8 cellular contexts compared by ENCODE assay signal in genomic region chr3:98733778-98734281, GRCh38. TPM values are rescaled to one million over a fixed set of nuclear protein-coding genes. Genes with fewer than 3 reads are reported as not detected.
A peak's percentile ranks its signal among the peaks of the same experiment; 100 is the strongest.
DNase-seq lines count a peak whose midpoint lies in the region; ATAC-seq and TF ChIP-seq lines count a peak whose summit lies in the region.

No MANE protein-coding gene starts in this region.

- CTCF ChIA-PET in AG04450 (lab: Charles Lee) (no interaction called here), Panc1 (lab: Charles Lee) (no interaction called here)

- H3K27me3 ChIP-seq in AG04450 (ENCODE audit: control insufficient read depth, insufficient read depth, low read length), result no peaks in the 10 kb centered on the region
- H3K27me3 ChIP-seq in Panc1 (ENCODE audit: control insufficient read depth, insufficient read depth, low read length), result peaks cover 43% of the 10 kb centered on the region
- peaks cover 41% of the 10 kb centered on the region for H3K27me3 ChIP-seq in endodermal cell (ENCODE audit: control insufficient read depth, insufficient read depth, low read length, poor library complexity, severe bottlenecking)

- peaks cover 11% of the 10 kb centered on the region for H3K4me1 Mint-ChIP-seq in endodermal cell
- H3K4me1 Mint-ChIP-seq in naive thymus-derived CD8-positive, alpha-beta T cell, result peaks cover 7 to 23% (median 16%) of the 10 kb centered on the region in 4 donors

- ATAC-seq in GM19023 (IDR thresholded peaks at IDR 0.05; ENCODE audit: unreplicated experiment) (peak; percentile 59), Panc1 (no peak)
- ATAC-seq in naive thymus-derived CD8-positive, alpha-beta T cell, result peak in 1 of 2 donors; percentile 20

- H3K36me3 ChIP-seq in Panc1 (ENCODE audit: control insufficient read depth, insufficient read depth, low read length) (no peaks in the 10 kb centered on the region; the same call in 1 of the 2 replicates), endodermal cell (ENCODE audit: control insufficient read depth, insufficient read depth, low read length) (no peaks in the 10 kb centered on the region)

- no peak for DNase-seq in AG04450 (ENCODE audit: low read depth, low spot score)
- DNase-seq in Panc1 (ENCODE audit: low read depth, low spot score), result no peak
- DNase-seq in endodermal cell, result peak; percentile 56
- no peak for DNase-seq in naive thymus-derived CD8-positive, alpha-beta T cell
- DNase-seq in D341Med (ENCODE audit: low spot score), result no peak
- DNase-seq in RKO (ENCODE audit: low spot score), result no peak
- no peak for DNase-seq in mucosa of gallbladder (ENCODE audit: low spot score)

- no peak overlapping the region for H3K27ac ChIP-seq in AG04450 (ENCODE audit: low read depth, low read length)
- no peak overlapping the region for H3K27ac ChIP-seq in Panc1 (ENCODE audit: low read length)
- no peak overlapping the region for H3K27ac ChIP-seq in endodermal cell (ENCODE audit: low read depth, low read length)

- peak overlapping the region; percentile 66 for H3K4me3 Mint-ChIP-seq in endodermal cell
- H3K4me3 Mint-ChIP-seq in naive thymus-derived CD8-positive, alpha-beta T cell, result peak overlapping the region; percentile 74 to 88 (median 82)

- peak overlapping the region; percentile 73 for H3K4me3 ChIP-seq in AG04450 (ENCODE audit: low read depth, low read length)
- H3K4me3 ChIP-seq in Panc1 (ENCODE audit: low read depth in 2 of 2, low read length in 2 of 2), result peak overlapping the region; percentile 54 to 64; a peak in 3 of 4 replicates
- H3K4me3 ChIP-seq in endodermal cell (ENCODE audit: low read length), result peak overlapping the region; percentile 89

- H3K9me3 Mint-ChIP-seq in endodermal cell, result no peaks in the 10 kb centered on the region
- peaks cover 0 to 1% (median 0%) of the 10 kb centered on the region in 9 donors for H3K9me3 Mint-ChIP-seq in naive thymus-derived CD8-positive, alpha-beta T cell

- POLR2A ChIA-PET in AG04450 (lab: Yijun Ruan, JAX) (no interaction called here), Panc1 (lab: Charles Lee) (no interaction called here)
- POLR2A ChIA-PET in naive thymus-derived CD8-positive, alpha-beta T cell (lab: Charles Lee), result no interaction called here

- TF ChIP-seq CTCF in AG04450 (IDR thresholded peaks at IDR 0.05; ENCODE audit: low read depth, low read length) (no peak), Panc1 (IDR thresholded peaks at IDR 0.05) (no peak), endodermal cell (conservative IDR thresholded peaks at IDR 0.05) (no peak)

- WGBS in endodermal cell (ENCODE audit: insufficient coverage in 1 of 2, insufficient read length in 1 of 2), 2 experiments, result 15 to 18% methylated on average over 7 to 16 of the region's 16 CpGs

- intact Hi-C loops in Panc1 (cut with micrococcal nuclease; ENCODE audit: unreplicated experiment), result no loop called here

- H3K27ac Mint-ChIP-seq in endodermal cell, result no peak overlapping the region
- peak overlapping the region in 2 of 10 donors; percentile 4 to 26 for H3K27ac Mint-ChIP-seq in naive thymus-derived CD8-positive, alpha-beta T cell

- no peaks in the 10 kb centered on the region for H3K36me3 Mint-ChIP-seq in endodermal cell (ENCODE audit: low read depth)
- H3K36me3 Mint-ChIP-seq in naive thymus-derived CD8-positive, alpha-beta T cell, result no peaks in the 10 kb centered on the region

- H3K4me1 ChIP-seq in Panc1 (ENCODE audit: control insufficient read depth, insufficient read depth, low read length), result no peaks in the 10 kb centered on the region; the same call in 1 of the 2 replicates
- H3K4me1 ChIP-seq in endodermal cell (ENCODE audit: control insufficient read depth, insufficient read depth, low read length), result no peaks in the 10 kb centered on the region

- H3K27me3 Mint-ChIP-seq in endodermal cell (ENCODE audit: insufficient read depth), result peaks cover 62% of the 10 kb centered on the region
- peaks cover 41 to 79% (median 46%) of the 10 kb centered on the region in 5 donors for H3K27me3 Mint-ChIP-seq in naive thymus-derived CD8-positive, alpha-beta T cell

- no peaks in the 10 kb centered on the region; the same call in 1 of the 2 replicates for H3K9me3 ChIP-seq in AG04450 (ENCODE audit: control insufficient read depth, insufficient read depth, low read length)
- H3K9me3 ChIP-seq in Panc1 (ENCODE audit: control insufficient read depth, insufficient read depth, low read depth, low read length), result no peaks in the 10 kb centered on the region
- H3K9me3 ChIP-seq in endodermal cell (ENCODE audit: control insufficient read depth, low read length), result no peaks in the 10 kb centered on the region

- in situ Hi-C loops in Panc1 (cut with HindIII; ENCODE audit: low pct_unique_long_range_greater_than_20kb, low sequenced_read_pairs), result no loop called here

- no TSS peak for BruUV-seq in Panc1 (replicated peaks; lab: Mats Ljungman, UMichigan)

- H3K9ac ChIP-seq in endodermal cell (ENCODE audit: extremely low read depth, low read length, poor library complexity, severe bottlenecking), result peak overlapping the region; percentile 58

RNA-seq across cellular contexts. Expression of gene ST3GAL6, which starts 29.3 kb away (rescaled TPM):
- 1.2 and 1.9 TPM in 2 replicates for polyA plus RNA-seq in AG04450 (2011; rRNA removed)
- 1.4 and 2.6 TPM in 2 replicates for polyA minus RNA-seq in AG04450 (2011; rRNA and poly(A)+ RNA removed)
- 0.15 TPM for total RNA-seq in Panc1 (2021; ENCODE audit: unreplicated experiment)
- polyA plus RNA-seq in Panc1 (2012; ENCODE audit: insufficient read length), result not detected
- 1 to 10 TPM; 8.1 to 9.9 TPM for total RNA-seq in endodermal cell
- polyA plus RNA-seq in endodermal cell (2013, experiment 1 of 2), result 11.2 TPM
- 9.0 TPM for polyA plus RNA-seq in endodermal cell (2013, experiment 2 of 2)
- not detected for total RNA-seq in naive thymus-derived CD8-positive, alpha-beta T cell
- not detected for polyA plus RNA-seq in naive thymus-derived CD8-positive, alpha-beta T cell
- 5.9 TPM for total RNA-seq in mucosa of gallbladder
